15 cellular contexts compared by ENCODE assay signal in genomic region chr1:156942176-156942575, GRCh38. TPM values are rescaled to one million over a fixed set of nuclear protein-coding genes. Genes with fewer than 3 reads are reported as not detected.
DNase-seq lines count a peak whose midpoint lies in the region; ATAC-seq and TF ChIP-seq lines count a peak whose summit lies in the region.
"Had no signal": no experiment of that assay in that cellular context is flagged by ENCODE, and none has a peak within 500 bp of the region (broad histone marks: within the 10 kb centered on the region; RNA-seq: fewer than 3 reads in every experiment).

No MANE protein-coding gene starts in this region.

- POLR2A ChIA-PET in WTC11 (lab: Charles Lee): no interaction called here

- CTCF ChIA-PET in WTC11 (lab: Charles Lee): no interaction called here

- no peaks in the 10 kb centered on the region for H3K27me3 ChIP-seq in H7 (ENCODE audit: control insufficient read depth, insufficient read depth, low read length)

- H3K9me3 Mint-ChIP-seq in neural crest cell (no peaks in the 10 kb centered on the region), WTC11 (no peaks in the 10 kb centered on the region)
- no peaks in the 10 kb centered on the region for H3K9me3 Mint-ChIP-seq in activated T-helper 1 cell treated with anti-CD3 and anti-CD28 coated beads, Interleukin-12 subunit alpha, Interleukin-12 subunit beta, Interleukin-2, Interleukin-4 antibody, amounts not matched to agents 30 ng/mL and 10 ng/mL and 1 ng/mL, durations not matched to agents 14 hours and 24 hours and 36 hours
- H3K9me3 Mint-ChIP-seq: CD4-positive, alpha-beta T cell; HFFc6 had no signal

- H3K4me1 Mint-ChIP-seq in neural crest cell: no peaks in the 10 kb centered on the region
- H3K4me1 Mint-ChIP-seq in WTC11: no peaks in the 10 kb centered on the region
- H3K4me1 Mint-ChIP-seq in activated T-helper 1 cell treated with anti-CD3 and anti-CD28 coated beads, Interleukin-12 subunit alpha, Interleukin-12 subunit beta, Interleukin-2, Interleukin-4 antibody, amounts not matched to agents 30 ng/mL and 10 ng/mL and 1 ng/mL, durations not matched to agents 14 hours and 24 hours and 36 hours (ENCODE audit: low read depth): no peaks in the 10 kb centered on the region

- peak overlapping the region; percentile 50 for H3K27ac Mint-ChIP-seq in neural crest cell (ENCODE audit: unreplicated experiment)
- no peak overlapping the region for H3K27ac Mint-ChIP-seq in WTC11
- no peak overlapping the region for H3K27ac Mint-ChIP-seq in activated T-helper 1 cell treated with anti-CD3 and anti-CD28 coated beads, Interleukin-12 subunit alpha, Interleukin-12 subunit beta, Interleukin-2, Interleukin-4 antibody, amounts not matched to agents 30 ng/mL and 10 ng/mL and 1 ng/mL, durations not matched to agents 14 hours and 24 hours and 36 hours
- H3K27ac Mint-ChIP-seq: CD4-positive, alpha-beta T cell; HFFc6 had no signal

- peak in 43 of 61 donors; percentile 6 to 93 (median 42) for DNase-seq in caudate nucleus (lab: John Stamatoyannopoulos, UW)
- DNase-seq in neural crest cell (ENCODE audit: low read depth, low spot score): no peak
- peak; percentile 52 for DNase-seq in putamen (ENCODE audit: low spot score)
- DNase-seq in WTC11 (ENCODE audit: low spot score): no peak
- DNase-seq in H7: no peak
- no peak for DNase-seq in activated T-helper 1 cell treated with anti-CD3 and anti-CD28 coated beads, Interleukin-12 subunit alpha, Interleukin-12 subunit beta, Interleukin-2, Interleukin-4 antibody, amounts not matched to agents 30 ng/mL and 10 ng/mL and 1 ng/mL, durations not matched to agents 14 hours and 24 hours and 36 hours (ENCODE audit: low spot score)
- DNase-seq: ACHN; AML-193; CD4-positive, alpha-beta T cell; GM23248; HFFc6; IMR-90 had no signal

- no peak for ATAC-seq in WTC11
- ATAC-seq: HCT116 had no signal

- intact Hi-C loops in activated T-helper 1 cell treated with anti-CD3 and anti-CD28 coated beads, Interleukin-12 subunit alpha, Interleukin-12 subunit beta, Interleukin-2, Interleukin-4 antibody, amounts not matched to agents 30 ng/mL and 10 ng/mL and 1 ng/mL, durations not matched to agents 14 hours and 24 hours and 36 hours (cut with micrococcal nuclease): no loop called here

- no peak for TF ChIP-seq CTCF in neural crest cell (conservative IDR thresholded peaks at IDR 0.05)
- no peak for TF ChIP-seq CTCF in WTC11 (IDR thresholded peaks at IDR 0.05)

- H3K27me3 Mint-ChIP-seq in neural crest cell (ENCODE audit: low read depth) (no peaks in the 10 kb centered on the region), WTC11 (ENCODE audit: low read depth) (no peaks in the 10 kb centered on the region)
- H3K27me3 Mint-ChIP-seq in activated T-helper 1 cell treated with anti-CD3 and anti-CD28 coated beads, Interleukin-12 subunit alpha, Interleukin-12 subunit beta, Interleukin-2, Interleukin-4 antibody, amounts not matched to agents 30 ng/mL and 10 ng/mL and 1 ng/mL, durations not matched to agents 14 hours and 24 hours and 36 hours (ENCODE audit: insufficient read depth): no peaks in the 10 kb centered on the region
- H3K27me3 Mint-ChIP-seq: CD4-positive, alpha-beta T cell had no signal

- peaks cover 28% of the 10 kb centered on the region for H3K36me3 Mint-ChIP-seq in neural crest cell (ENCODE audit: low read depth)
- peaks cover 67% of the 10 kb centered on the region for H3K36me3 Mint-ChIP-seq in WTC11
- H3K36me3 Mint-ChIP-seq in activated T-helper 1 cell treated with anti-CD3 and anti-CD28 coated beads, Interleukin-12 subunit alpha, Interleukin-12 subunit beta, Interleukin-2, Interleukin-4 antibody, amounts not matched to agents 30 ng/mL and 10 ng/mL and 1 ng/mL, durations not matched to agents 14 hours and 24 hours and 36 hours (ENCODE audit: low read depth): peaks cover 29% of the 10 kb centered on the region

- peaks cover 69% of the 10 kb centered on the region for H3K36me3 ChIP-seq in H7 (replicated peaks; ENCODE audit: control insufficient read depth, insufficient read depth, low read length)

- H3K27ac ChIP-seq in caudate nucleus (ENCODE audit: low read depth, low read length): peak overlapping the region; percentile 27
- H3K27ac ChIP-seq: C4-2B, GM23248 had no signal

- H3K4me3 ChIP-seq in H7 (ENCODE audit: insufficient read depth, low read depth, low read length): no peak overlapping the region
- H3K4me3 ChIP-seq: GM23248 had no signal

- H3K4me3 Mint-ChIP-seq in neural crest cell (no peak overlapping the region), WTC11 (no peak overlapping the region)
- no peak overlapping the region for H3K4me3 Mint-ChIP-seq in activated T-helper 1 cell treated with anti-CD3 and anti-CD28 coated beads, Interleukin-12 subunit alpha, Interleukin-12 subunit beta, Interleukin-2, Interleukin-4 antibody, amounts not matched to agents 30 ng/mL and 10 ng/mL and 1 ng/mL, durations not matched to agents 14 hours and 24 hours and 36 hours
- H3K4me3 Mint-ChIP-seq: CD4-positive, alpha-beta T cell; HFFc6 had no signal

TF ChIP-seq in WTC11, 78 proteins besides CTCF, POLR2A, EP300 and RAD21:
- TF ChIP-seq PRRX2 (CRISPR knock-in tag; IDR thresholded peaks at IDR 0.05) (no peak), CREM (CRISPR knock-in tag; IDR thresholded peaks at IDR 0.05) (no peak), ATF1 (CRISPR knock-in tag; IDR thresholded peaks at IDR 0.05) (no peak), SMAD4 (CRISPR knock-in tag; IDR thresholded peaks at IDR 0.05) (no peak), JAZF1 (CRISPR knock-in tag; IDR thresholded peaks at IDR 0.05) (no peak), NFYB (CRISPR knock-in tag; conservative IDR thresholded peaks at IDR 0.05; ENCODE audit: low read depth) (no peak), NFATC4 (CRISPR knock-in tag; IDR thresholded peaks at IDR 0.05) (no peak), TP53 (CRISPR knock-in tag; IDR thresholded peaks at IDR 0.05) (no peak)

RNA-seq across cellular contexts. Expression of gene LRRC71, which starts 21.7 kb away (rescaled TPM):
- total RNA-seq in neural crest cell (not detected in 2 replicates), WTC11 (2021) (0.18 to 0.30 TPM (median 0.22 TPM) in 3 replicates)
- total RNA-seq in H7 (2014; rRNA removed; shearing (Covaris generic)): not detected in 2 replicates
- total RNA-seq in activated T-helper 1 cell treated with anti-CD3 and anti-CD28 coated beads, Interleukin-12 subunit alpha, Interleukin-12 subunit beta, Interleukin-2, Interleukin-4 antibody, amounts not matched to agents 30 ng/mL and 10 ng/mL and 1 ng/mL, durations not matched to agents 14 hours and 24 hours and 36 hours: not detected in 2 replicates
- total RNA-seq: Caco-2; CD4-positive, alpha-beta T cell; IMR-90 had no signal

RNA-seq across cellular contexts. Expression of gene PEAR1, which starts 48.7 kb away (rescaled TPM):
- total RNA-seq in neural crest cell (6.8 and 6.9 TPM in 2 replicates), WTC11 (2021) (0.89 to 1.6 TPM (median 1.0 TPM) in 3 replicates)
- 1.2 and 1.8 TPM in 2 replicates for total RNA-seq in H7 (2014; rRNA removed; shearing (Covaris generic))
- 0.36 and 0.51 TPM in 2 replicates for total RNA-seq in activated T-helper 1 cell treated with anti-CD3 and anti-CD28 coated beads, Interleukin-12 subunit alpha, Interleukin-12 subunit beta, Interleukin-2, Interleukin-4 antibody, amounts not matched to agents 30 ng/mL and 10 ng/mL and 1 ng/mL, durations not matched to agents 14 hours and 24 hours and 36 hours

Comparison
In these comparisons a context has a peak if more than half of its experiments do, and no peak if none do; other contexts are left out.
1. DNase-seq: peak in caudate nucleus (43 of 61) and putamen (single experiment); none in neural crest cell (single experiment), WTC11 (single experiment), H7 (single experiment) and activated T-helper 1 cell treated with anti-CD3 and anti-CD28 coated beads, Interleukin-12 subunit alpha, Interleukin-12 subunit beta, Interleukin-2, Interleukin-4 antibody, amounts not matched to agents 30 ng/mL and 10 ng/mL and 1 ng/mL, durations not matched to agents 14 hours and 24 hours and 36 hours (single experiment).